ENCODE assay signal across 24 cellular contexts in the genomic region with DNA sequence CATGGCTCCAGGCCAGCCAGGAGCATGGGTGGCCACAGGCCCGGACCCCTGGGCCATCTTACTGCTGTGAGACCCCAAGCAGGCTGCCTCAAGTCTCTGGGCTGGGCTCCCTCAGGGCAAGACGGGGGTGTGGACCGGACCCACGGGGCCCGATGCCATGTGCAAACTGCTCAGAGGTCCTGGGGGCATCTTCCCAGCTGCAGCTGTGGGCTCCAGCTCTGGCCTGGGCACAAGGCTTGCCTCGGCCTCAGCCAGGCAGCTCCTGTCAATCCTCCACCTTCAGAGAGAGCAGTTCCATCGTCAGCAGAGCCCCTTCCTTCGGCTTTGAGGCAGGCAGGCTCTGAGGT. TPM values are rescaled to one million over a fixed set of nuclear protein-coding genes. Genes with fewer than 3 reads are reported as not detected.
DNase-seq lines count a peak whose midpoint lies in the region; ATAC-seq, FAIRE-seq and TF ChIP-seq lines count a peak whose summit lies in the region.
"Had no signal": no experiment of that assay in that cellular context is flagged by ENCODE, and none has a peak within 500 bp of the region (broad histone marks: within the 10 kb centered on the region; RNA-seq: fewer than 3 reads in every experiment).

No MANE protein-coding gene starts in this region.

- intact Hi-C loops in CD8-positive, alpha-beta T cell (cut with DNase I, micrococcal nuclease) = no loop called here
- intact Hi-C loops in naive thymus-derived CD4-positive, alpha-beta T cell (cut with micrococcal nuclease) = loop anchor here in 1 of 2 donors (1.0 kb wide), 1 partner anchor 12 kb away; the partner anchor contains the start of gene GPR132
- intact Hi-C loops in Caco-2 (cut with micrococcal nuclease; ENCODE audit: unreplicated experiment) = no loop called here
- intact Hi-C loops in activated CD4-positive, alpha-beta memory T cell treated with anti-CD3 and anti-CD28 coated beads for 36 hours (cut with micrococcal nuclease) = no loop called here

- H3K4me3 ChIP-seq in A549 (no peak overlapping the region), Caco-2 (ENCODE audit: low read depth, low read length) (no peak overlapping the region)
- peak overlapping the region; percentile 44 for H3K4me3 ChIP-seq in CD8-positive, alpha-beta T cell (ENCODE audit: low read depth, low read length)
- H3K4me3 ChIP-seq in naive thymus-derived CD4-positive, alpha-beta T cell (ENCODE audit: low read length) = peak overlapping the region; percentile 4
- H3K4me3 ChIP-seq: cardiac muscle cell, skin epidermis, suprapubic skin had no signal

- no peaks in the 10 kb centered on the region for H3K36me3 ChIP-seq in CD8-positive, alpha-beta T cell (ENCODE audit: insufficient read depth, low read length)
- H3K36me3 ChIP-seq in naive thymus-derived CD4-positive, alpha-beta T cell (ENCODE audit: control insufficient read depth in 2 of 3, insufficient read depth in 3 of 3, low read length in 3 of 3) = no peaks in the 10 kb centered on the region
- no peaks in the 10 kb centered on the region for H3K36me3 ChIP-seq in Caco-2 (ENCODE audit: control insufficient read depth, insufficient read depth, low read length)
- H3K36me3 ChIP-seq: cardiac muscle cell, suprapubic skin had no signal

- H3K4me2 ChIP-seq in A549 = no peak overlapping the region
- H3K4me2 ChIP-seq: SK-N-SH had no signal

- no peaks in the 10 kb centered on the region for H3K27me3 Mint-ChIP-seq in CD8-positive, alpha-beta T cell (ENCODE audit: low read depth)
- H3K27me3 Mint-ChIP-seq in central memory CD8-positive, alpha-beta T cell = no peaks in the 10 kb centered on the region
- peaks cover 0 to 13% (median 0%) of the 10 kb centered on the region in 5 donors for H3K27me3 Mint-ChIP-seq in naive thymus-derived CD4-positive, alpha-beta T cell
- H3K27me3 Mint-ChIP-seq in Caco-2 (ENCODE audit: insufficient read depth, unreplicated experiment) = peaks cover 2% of the 10 kb centered on the region
- H3K27me3 Mint-ChIP-seq in activated CD4-positive, alpha-beta memory T cell treated with anti-CD3 and anti-CD28 coated beads for 36 hours = no peaks in the 10 kb centered on the region

- WGBS in A549 (ENCODE audit: missing lambda C conversion rate) = 58% methylated on average over 3 of the region's 8 CpGs

- DNase-seq in A549 (ENCODE audit: low read depth in 1 of 2, low spot score in 1 of 2) = no peak
- no peak for DNase-seq in CD8-positive, alpha-beta T cell
- no peak for DNase-seq in central memory CD8-positive, alpha-beta T cell (ENCODE audit: low spot score in 2 of 2)
- DNase-seq in naive thymus-derived CD4-positive, alpha-beta T cell = peak in 1 of 9 donors; percentile 2
- DNase-seq in Caco-2 = no peak
- no peak for DNase-seq in urothelium cell line (ENCODE audit: low spot score)
- no peak for DNase-seq in activated CD4-positive, alpha-beta memory T cell treated with anti-CD3 and anti-CD28 coated beads for 36 hours
- DNase-seq: activated CD4-positive, alpha-beta T cell treated with anti-CD3 and anti-CD28 coated beads, Interleukin-2, amount 50 U/mL, for 1 hour; anterior cingulate cortex; cortex of kidney; NCI-H187 treated with DMSO at 0.1 percent for 48 hours; NCI-H2227 treated with DMSO at 0.1 percent for 48 hours; NCI-H69; occipital lobe; SK-N-SH; stimulated activated CD4-positive, alpha-beta T cell treated with anti-CD3 and anti-CD28 coated beads, Interleukin-1b, Interleukin-23, amount 100 ng/mL, for 48 hours had no signal

- ATAC-seq in A549 = peak in 1 of 2 experiments; percentile 7; a peak in 3 of 6 replicates
- no peak for ATAC-seq in CD8-positive, alpha-beta T cell
- no peak for ATAC-seq in central memory CD8-positive, alpha-beta T cell (replicated peaks; ENCODE audit: extremely low read depth, poor library complexity, severe bottlenecking)
- no peak for ATAC-seq in naive thymus-derived CD4-positive, alpha-beta T cell
- ATAC-seq: HCT116 had no signal

- POLR2A ChIA-PET in A549 (lab: Yijun Ruan, JAX) = interaction anchor here (1.7 kb wide), 1 partner anchor 9 kb away, joined by 7 read pairs; no protein-coding TSS in a partner anchor
- POLR2A ChIA-PET in CD8-positive, alpha-beta T cell (lab: Charles Lee) = interaction anchor here (1.0 to 1.3 kb wide), 2 partner anchors 15 to 17 kb away, joined by 3 to 5 read pairs; no protein-coding TSS in a partner anchor
- POLR2A ChIA-PET in naive thymus-derived CD4-positive, alpha-beta T cell (lab: Charles Lee) = interaction anchor here (1.1 to 7.8 kb wide), 4 partner anchors 8 to 17 kb away, joined by 5 to 71 read pairs (median 57); partner anchors contain the start of gene GPR132
- POLR2A ChIA-PET in Caco-2 (lab: Charles Lee) = no interaction called here
- POLR2A ChIA-PET in activated CD4-positive, alpha-beta memory T cell treated with anti-CD3 and anti-CD28 coated beads for 36 hours (lab: Charles Lee) = no interaction called here

- no peak for FAIRE-seq in A549 (lab: Jason Lieb, UNC)
- FAIRE-seq in urothelium cell line (lab: Jason Lieb, UNC) = no peak
- FAIRE-seq: GM19239 had no signal

- CTCF ChIA-PET in A549 (lab: Yijun Ruan, JAX) = no interaction called here
- CTCF ChIA-PET in CD8-positive, alpha-beta T cell (lab: Charles Lee) = interaction anchor here (0.6 to 1.5 kb wide), 5 partner anchors 9 to 204 kb away, joined by 3 to 5 read pairs (median 4); partner anchors contain the start of gene GPR132
- CTCF ChIA-PET in naive thymus-derived CD4-positive, alpha-beta T cell (lab: Charles Lee) = interaction anchor here (0.6 to 0.7 kb wide), 2 partner anchors 263 to 419 kb away, joined by 3 read pairs; no protein-coding TSS in a partner anchor
- CTCF ChIA-PET in Caco-2 (lab: Charles Lee) = no interaction called here
- CTCF ChIA-PET in activated CD4-positive, alpha-beta memory T cell treated with anti-CD3 and anti-CD28 coated beads for 36 hours (lab: Charles Lee) = interaction anchor here (0.9 to 7.9 kb wide), 2 partner anchors 9 to 12 kb away, joined by 3 to 60 read pairs; partner anchors contain the start of gene GPR132

- no peaks in the 10 kb centered on the region for H3K36me3 Mint-ChIP-seq in CD8-positive, alpha-beta T cell
- no peaks in the 10 kb centered on the region for H3K36me3 Mint-ChIP-seq in central memory CD8-positive, alpha-beta T cell (ENCODE audit: insufficient read depth)
- H3K36me3 Mint-ChIP-seq in naive thymus-derived CD4-positive, alpha-beta T cell = peaks cover 0 to 1% (median 0%) of the 10 kb centered on the region in 5 donors
- peaks cover 6% of the 10 kb centered on the region for H3K36me3 Mint-ChIP-seq in Caco-2 (ENCODE audit: insufficient read depth, unreplicated experiment)
- no peaks in the 10 kb centered on the region for H3K36me3 Mint-ChIP-seq in activated CD4-positive, alpha-beta memory T cell treated with anti-CD3 and anti-CD28 coated beads for 36 hours
- H3K36me3 Mint-ChIP-seq: CD4-positive, CD25-positive, alpha-beta regulatory T cell had no signal

- H3K4me3 Mint-ChIP-seq in CD8-positive, alpha-beta T cell = peak overlapping the region; percentile 72
- H3K4me3 Mint-ChIP-seq in central memory CD8-positive, alpha-beta T cell = peak overlapping the region; percentile 52
- H3K4me3 Mint-ChIP-seq in naive thymus-derived CD4-positive, alpha-beta T cell = peak overlapping the region in 8 of 10 donors; percentile 63 to 80 (median 72)
- no peak overlapping the region for H3K4me3 Mint-ChIP-seq in Caco-2 (ENCODE audit: unreplicated experiment)
- H3K4me3 Mint-ChIP-seq in activated CD4-positive, alpha-beta memory T cell treated with anti-CD3 and anti-CD28 coated beads for 36 hours = no peak overlapping the region

- peaks cover 40% of the 10 kb centered on the region for H3K4me1 Mint-ChIP-seq in CD8-positive, alpha-beta T cell (ENCODE audit: low read depth)
- H3K4me1 Mint-ChIP-seq in central memory CD8-positive, alpha-beta T cell = peaks cover 22% of the 10 kb centered on the region
- peaks cover 9 to 32% (median 29%) of the 10 kb centered on the region in 7 donors for H3K4me1 Mint-ChIP-seq in naive thymus-derived CD4-positive, alpha-beta T cell
- H3K4me1 Mint-ChIP-seq in Caco-2 (ENCODE audit: low read depth, unreplicated experiment) = peaks cover 13% of the 10 kb centered on the region
- peaks cover 19% of the 10 kb centered on the region for H3K4me1 Mint-ChIP-seq in activated CD4-positive, alpha-beta memory T cell treated with anti-CD3 and anti-CD28 coated beads for 36 hours (ENCODE audit: low read depth)

- H3K9me3 ChIP-seq in A549 (no peaks in the 10 kb centered on the region), Caco-2 (no peaks in the 10 kb centered on the region)
- H3K9me3 ChIP-seq in CD8-positive, alpha-beta T cell (ENCODE audit: low read length) = no peaks in the 10 kb centered on the region
- no peaks in the 10 kb centered on the region for H3K9me3 ChIP-seq in naive thymus-derived CD4-positive, alpha-beta T cell (ENCODE audit: control insufficient read depth in 2 of 3, low read length in 3 of 3)
- H3K9me3 ChIP-seq: SK-N-SH, suprapubic skin had no signal

- TF ChIP-seq POLR2A in A549 (IDR thresholded peaks at IDR 0.05; ENCODE audit: low read length) = 0 out of 2 replicates have a peak, but pooled peaks have one; percentile 7

- no peaks in the 10 kb centered on the region for H3K27me3 ChIP-seq in CD8-positive, alpha-beta T cell (ENCODE audit: insufficient read depth, low read length)
- no peaks in the 10 kb centered on the region for H3K27me3 ChIP-seq in naive thymus-derived CD4-positive, alpha-beta T cell (ENCODE audit: control insufficient read depth in 2 of 2, insufficient read depth in 2 of 2, low read length in 2 of 2)
- no peaks in the 10 kb centered on the region for H3K27me3 ChIP-seq in Caco-2 (replicated peaks; ENCODE audit: control insufficient read depth, insufficient read depth, low read length)
- H3K27me3 ChIP-seq: cardiac muscle cell had no signal

- BruUV-seq in Caco-2 (replicated peaks; lab: Mats Ljungman, UMichigan) = no TSS peak

- H3K9me3 Mint-ChIP-seq in CD8-positive, alpha-beta T cell = no peaks in the 10 kb centered on the region
- H3K9me3 Mint-ChIP-seq in central memory CD8-positive, alpha-beta T cell = no peaks in the 10 kb centered on the region
- peaks cover 0 to 4% (median 0%) of the 10 kb centered on the region in 11 donors for H3K9me3 Mint-ChIP-seq in naive thymus-derived CD4-positive, alpha-beta T cell
- no peaks in the 10 kb centered on the region for H3K9me3 Mint-ChIP-seq in Caco-2 (ENCODE audit: unreplicated experiment)
- no peaks in the 10 kb centered on the region for H3K9me3 Mint-ChIP-seq in activated CD4-positive, alpha-beta memory T cell treated with anti-CD3 and anti-CD28 coated beads for 36 hours

- no peak overlapping the region for H3K27ac ChIP-seq in A549
- H3K27ac ChIP-seq in CD8-positive, alpha-beta T cell (ENCODE audit: low read depth, low read length) = no peak overlapping the region
- peak overlapping the region; percentile 35 for H3K27ac ChIP-seq in naive thymus-derived CD4-positive, alpha-beta T cell (ENCODE audit: low read depth, low read length)
- H3K27ac ChIP-seq: cardiac muscle cell, suprapubic skin had no signal

- no peak for TF ChIP-seq RAD21 in A549 (conservative IDR thresholded peaks at IDR 0.05 in 1 of 2, IDR thresholded peaks at IDR 0.05 in 1 of 2)

- peaks cover 8% of the 10 kb centered on the region; the same call in 2 of the 3 replicates for H3K4me1 ChIP-seq in A549
- peaks cover 37% of the 10 kb centered on the region for H3K4me1 ChIP-seq in CD8-positive, alpha-beta T cell (ENCODE audit: insufficient read depth, low read length)
- H3K4me1 ChIP-seq in naive thymus-derived CD4-positive, alpha-beta T cell (ENCODE audit: control insufficient read depth in 2 of 2, insufficient read depth in 2 of 2, low read length in 2 of 2) = peaks cover 20 to 28% of the 10 kb centered on the region in 2 donors
- peaks cover 11% of the 10 kb centered on the region; the same call in 1 of the 2 replicates for H3K4me1 ChIP-seq in Caco-2

- no peak for TF ChIP-seq EP300 in A549 (IDR thresholded peaks at IDR 0.05)

- H3K27ac Mint-ChIP-seq in CD8-positive, alpha-beta T cell = peak overlapping the region; percentile 80
- peak overlapping the region; percentile 6 for H3K27ac Mint-ChIP-seq in central memory CD8-positive, alpha-beta T cell (ENCODE audit: low read depth)
- peak overlapping the region in 8 of 9 donors; percentile 7 to 91 (median 84) for H3K27ac Mint-ChIP-seq in naive thymus-derived CD4-positive, alpha-beta T cell
- H3K27ac Mint-ChIP-seq in Caco-2 (ENCODE audit: unreplicated experiment) = no peak overlapping the region
- no peak overlapping the region for H3K27ac Mint-ChIP-seq in activated CD4-positive, alpha-beta memory T cell treated with anti-CD3 and anti-CD28 coated beads for 36 hours

- TF ChIP-seq CTCF in A549 (IDR thresholded peaks at IDR 0.05) (no peak), Caco-2 (IDR thresholded peaks at IDR 0.05; ENCODE audit: insufficient read depth in 1 of 2, low read depth in 1 of 2, low read length in 1 of 2, severe bottlenecking in 1 of 2, unreplicated experiment in 1 of 2) (no peak)
- no peak for TF ChIP-seq CTCF in CD8-positive, alpha-beta T cell (IDR thresholded peaks at IDR 0.05)

RNA-seq across cellular contexts. Expression of gene GPR132, which starts 12.4 kb away (rescaled TPM):
- polyA plus RNA-seq in A549 (2011; rRNA removed) (0.19 and 0.49 TPM in 2 replicates), A549 (2017; fragmentation: RNase III; extraction: RNeasy Plus Mini Kit Qiagen cat#74134 plus additional on column Dnase treatment) (0.16 to 0.22 TPM (median 0.18 TPM) in 3 replicates)
- 0.12 and 0.39 TPM in 2 replicates for polyA plus RNA-seq in A549 (2012; cell fraction: cytosol; rRNA removed)
- polyA plus RNA-seq in A549 (2012; cell fraction: nucleus; rRNA removed) = 2.3 and 3.7 TPM in 2 replicates
- polyA minus RNA-seq in A549 (2011; rRNA and poly(A)+ RNA removed) = 0.62 and 0.73 TPM in 2 replicates
- total RNA-seq in CD8-positive, alpha-beta T cell = 100 to 1,000 TPM in 1 of 2 experiments, 10 to 100 TPM in 1; 91.8 to 101 TPM
- 10 to 100 TPM; 37.8 to 58.7 (median 45.2) TPM for total RNA-seq in naive thymus-derived CD4-positive, alpha-beta T cell
- polyA plus RNA-seq in naive thymus-derived CD4-positive, alpha-beta T cell = 10 to 100 TPM in 1 of 2 donors, 1 to 10 TPM in 1; 9.3 to 40.2 TPM
- 0.19 TPM in 1 of 2 replicates, not detected in the other for total RNA-seq in Caco-2 (2022)
- 10 to 100 TPM; 33.4 to 34.2 TPM for total RNA-seq in activated CD4-positive, alpha-beta memory T cell treated with anti-CD3 and anti-CD28 coated beads for 36 hours
- total RNA-seq: LHCN-M2 had no signal
- polyA plus RNA-seq: fibroblast of lung, SK-N-SH had no signal

RNA-seq across cellular contexts. Expression of gene CDCA4, which starts 56.7 kb away (rescaled TPM):
- polyA plus RNA-seq in A549 (2011; rRNA removed) = 19.5 and 24.2 TPM in 2 replicates
- polyA plus RNA-seq in A549 (2012; cell fraction: cytosol; rRNA removed) = 42.8 and 52.7 TPM in 2 replicates
- 44.8 and 46.3 TPM in 2 replicates for polyA plus RNA-seq in A549 (2012; cell fraction: nucleus; rRNA removed)
- polyA plus RNA-seq in A549 (2017; fragmentation: RNase III; extraction: RNeasy Plus Mini Kit Qiagen cat#74134 plus additional on column Dnase treatment) = 25.9 to 28.0 TPM (median 26.9 TPM) in 3 replicates
- polyA minus RNA-seq in A549 (2011; rRNA and poly(A)+ RNA removed) = 16.6 and 20.0 TPM in 2 replicates
- total RNA-seq in CD8-positive, alpha-beta T cell = 10 to 100 TPM; 20.2 to 22.9 TPM
- 10 to 100 TPM; 12.7 to 47.8 (median 14.0) TPM for total RNA-seq in naive thymus-derived CD4-positive, alpha-beta T cell
- 10 to 100 TPM in 1 of 2 donors, 1 to 10 TPM in 1; 8.0 to 12.1 TPM for polyA plus RNA-seq in naive thymus-derived CD4-positive, alpha-beta T cell
- total RNA-seq in Caco-2 (2022) = 33.4 and 41.4 TPM in 2 replicates
- total RNA-seq in activated CD4-positive, alpha-beta memory T cell treated with anti-CD3 and anti-CD28 coated beads for 36 hours = 10 to 100 TPM; 63.4 to 69.1 TPM

Comparison
In these comparisons a context has a peak if more than half of its experiments do, and no peak if none do; other contexts are left out.
1. H3K4me3 ChIP-seq: peak in CD8-positive, alpha-beta T cell (single experiment) and naive thymus-derived CD4-positive, alpha-beta T cell (single experiment); none in A549 (single experiment) and Caco-2 (single experiment).
2. H3K27ac Mint-ChIP-seq: peak in CD8-positive, alpha-beta T cell (single experiment), central memory CD8-positive, alpha-beta T cell (single experiment) and naive thymus-derived CD4-positive, alpha-beta T cell (8 of 9); none in Caco-2 (single experiment) and activated CD4-positive, alpha-beta memory T cell treated with anti-CD3 and anti-CD28 coated beads for 36 hours (single experiment).
3. H3K4me3 Mint-ChIP-seq: peak in CD8-positive, alpha-beta T cell (single experiment), central memory CD8-positive, alpha-beta T cell (single experiment) and naive thymus-derived CD4-positive, alpha-beta T cell (8 of 10); none in Caco-2 (single experiment) and activated CD4-positive, alpha-beta memory T cell treated with anti-CD3 and anti-CD28 coated beads for 36 hours (single experiment).
4. RNA of gene GPR132, which starts 12.4 kb away (total RNA-seq): 91.8 to 101 TPM in CD8-positive, alpha-beta T cell, 37.8 to 58.7 TPM in naive thymus-derived CD4-positive, alpha-beta T cell and 33.4 to 34.2 TPM in activated CD4-positive, alpha-beta memory T cell treated with anti-CD3 and anti-CD28 coated beads for 36 hours; 0.19 TPM in Caco-2; every median in the first group is over 10 times any median in the second.
5. CTCF ChIA-PET loops: an anchor here in CD8-positive, alpha-beta T cell (0.6 to 1.5 kb wide), naive thymus-derived CD4-positive, alpha-beta T cell (0.6 to 0.7 kb wide) and activated CD4-positive, alpha-beta memory T cell treated with anti-CD3 and anti-CD28 coated beads for 36 hours (0.9 to 7.9 kb wide); none called in A549 and Caco-2.
6. POLR2A ChIA-PET loops: an anchor here in A549 (1.7 kb wide), CD8-positive, alpha-beta T cell (1.0 to 1.3 kb wide) and naive thymus-derived CD4-positive, alpha-beta T cell (1.1 to 7.8 kb wide); none called in Caco-2 and activated CD4-positive, alpha-beta memory T cell treated with anti-CD3 and anti-CD28 coated beads for 36 hours.